Comparison of ENCODE assay signal across 8 cellular contexts in genomic region chr20:62064788-62065668, GRCh38. TPM values are rescaled to one million over a fixed set of nuclear protein-coding genes. Genes with fewer than 3 reads are reported as not detected.
DNase-seq lines count a peak whose midpoint lies in the region; ATAC-seq and TF ChIP-seq lines count a peak whose summit lies in the region.

No MANE protein-coding gene starts in this region.

- TF ChIP-seq CTCF in endodermal cell (conservative IDR thresholded peaks at IDR 0.05): no peak
- no peak for TF ChIP-seq CTCF in neural crest cell (conservative IDR thresholded peaks at IDR 0.05)

- H3K27ac ChIP-seq in endodermal cell (ENCODE audit: low read depth, low read length): no peak overlapping the region

- peaks cover 28% of the 10 kb centered on the region for H3K4me1 Mint-ChIP-seq in endodermal cell
- H3K4me1 Mint-ChIP-seq in neural crest cell: peaks cover 44% of the 10 kb centered on the region

- H3K9ac ChIP-seq in NT2/D1 (ENCODE audit: insufficient read length, low read depth) (peak overlapping the region; percentile 90), endodermal cell (ENCODE audit: extremely low read depth, low read length, poor library complexity, severe bottlenecking) (peak overlapping the region; percentile 15)

- WGBS in endodermal cell (ENCODE audit: insufficient coverage in 1 of 2, insufficient read length in 1 of 2), 2 experiments: 0 to 1% methylated on average over 20 to 156 of the region's 162 CpGs

- H3K36me3 Mint-ChIP-seq in endodermal cell (ENCODE audit: low read depth) (peaks cover 3% of the 10 kb centered on the region), neural crest cell (ENCODE audit: low read depth) (peaks cover 2% of the 10 kb centered on the region)

- H3K27me3 Mint-ChIP-seq in endodermal cell (ENCODE audit: insufficient read depth): peaks cover 4% of the 10 kb centered on the region
- peaks cover 7% of the 10 kb centered on the region for H3K27me3 Mint-ChIP-seq in neural crest cell (ENCODE audit: low read depth)

- H3K4me3 ChIP-seq in NT2/D1 (ENCODE audit: insufficient read length, low read depth) (peak overlapping the region; percentile 70), endodermal cell (ENCODE audit: low read length) (no peak overlapping the region)

- H3K36me3 ChIP-seq in NT2/D1 (ENCODE audit: insufficient read depth, insufficient read length, low read length) (peaks cover 31% of the 10 kb centered on the region), endodermal cell (ENCODE audit: control insufficient read depth, insufficient read depth, low read length) (peaks cover 27% of the 10 kb centered on the region)

- H3K27me3 ChIP-seq in NT2/D1 (ENCODE audit: insufficient read depth, insufficient read length) (no peaks in the 10 kb centered on the region), endodermal cell (ENCODE audit: control insufficient read depth, insufficient read depth, low read length, poor library complexity, severe bottlenecking) (no peaks in the 10 kb centered on the region)

- H3K4me3 Mint-ChIP-seq in endodermal cell: peak overlapping the region; percentile 71
- peak overlapping the region; percentile 80 for H3K4me3 Mint-ChIP-seq in neural crest cell

- ATAC-seq in HG02571 (IDR thresholded peaks at IDR 0.05; ENCODE audit: unreplicated experiment): peak; percentile 29

- H3K27ac Mint-ChIP-seq in endodermal cell: no peak overlapping the region
- no peak overlapping the region for H3K27ac Mint-ChIP-seq in neural crest cell (ENCODE audit: unreplicated experiment)

- H3K9me3 Mint-ChIP-seq in endodermal cell: no peaks in the 10 kb centered on the region
- no peaks in the 10 kb centered on the region for H3K9me3 Mint-ChIP-seq in neural crest cell

- DNase-seq in activated naive CD4-positive, alpha-beta T cell treated with Interleukin-2 at 50 U/mL for 16 hours: peak; percentile 15
- DNase-seq in activated naive CD4-positive, alpha-beta T cell (lab: John Stamatoyannopoulos, UW): no peak
- no peak for DNase-seq in NT2/D1 (ENCODE audit: low read depth, low spot score)
- no peak for DNase-seq in endodermal cell
- peak; percentile 34 for DNase-seq in neural crest cell (ENCODE audit: low read depth, low spot score)
- no peak for DNase-seq in central memory CD4-positive, alpha-beta T cell
- no peak for DNase-seq in NCI-H510A treated with DMSO at 0.1 percent for 48 hours (lab: John Stamatoyannopoulos, UW)

- peaks cover 18% of the 10 kb centered on the region for H3K4me1 ChIP-seq in NT2/D1 (ENCODE audit: insufficient read depth, insufficient read length)
- peaks cover 22% of the 10 kb centered on the region for H3K4me1 ChIP-seq in endodermal cell (ENCODE audit: control insufficient read depth, insufficient read depth, low read length)

- no peaks in the 10 kb centered on the region for H3K9me3 ChIP-seq in NT2/D1 (ENCODE audit: insufficient read depth, low read length)
- no peaks in the 10 kb centered on the region for H3K9me3 ChIP-seq in endodermal cell (ENCODE audit: control insufficient read depth, low read length)

RNA-seq across cellular contexts. Expression of gene TAF4, which starts 0.7 kb away (rescaled TPM):
- total RNA-seq in endodermal cell (10 to 100 TPM; 25.5 to 39.9 TPM), neural crest cell (33.6 and 35.1 TPM in 2 replicates)
- 23.0 TPM for polyA plus RNA-seq in endodermal cell (2013, experiment 1 of 2)
- 24.8 TPM for polyA plus RNA-seq in endodermal cell (2013, experiment 2 of 2)

RNA-seq across cellular contexts. Expression of gene LSM14B, which starts 57.2 kb away (rescaled TPM):
- 10 to 100 TPM; 89.1 to 91.1 TPM for total RNA-seq in endodermal cell
- 74.6 TPM for polyA plus RNA-seq in endodermal cell (2013, experiment 1 of 2)
- polyA plus RNA-seq in endodermal cell (2013, experiment 2 of 2): 61.5 TPM
- total RNA-seq in neural crest cell: 97.1 TPM in 2 replicates

Comparison
In these comparisons a context has a peak if more than half of its experiments do, and no peak if none do; other contexts are left out.
1. DNase-seq: peak in activated naive CD4-positive, alpha-beta T cell treated with Interleukin-2 at 50 U/mL for 16 hours (single experiment) and neural crest cell (single experiment); none in activated naive CD4-positive, alpha-beta T cell (0 of 4), NT2/D1 (single experiment), endodermal cell (single experiment), central memory CD4-positive, alpha-beta T cell (single experiment) and NCI-H510A treated with DMSO at 0.1 percent for 48 hours (single experiment).